ENCODE assay signal across 20 cellular contexts in genomic region chr19:7700128-7700470, GRCh38. TPM values are rescaled to one million over a fixed set of nuclear protein-coding genes. Genes with fewer than 3 reads are reported as not detected.
"Had no signal": no experiment of that assay in that cellular context is flagged by ENCODE, and none has a peak within 500 bp of the region (broad histone marks: within the 10 kb centered on the region; RNA-seq: fewer than 3 reads in every experiment).

No MANE protein-coding gene starts in this region.

- H3K4me1 ChIP-seq: parathyroid adenoma had no signal

- H3K36me3 ChIP-seq: heart left ventricle, WERI-Rb-1 had no signal

- ATAC-seq: heart left ventricle, left cardiac atrium, right cardiac atrium had no signal

- H3K9me3 ChIP-seq: heart left ventricle had no signal

- H3K4me3 Mint-ChIP-seq: activated naive CD8-positive, alpha-beta T cell treated with anti-CD3 and anti-CD28 coated beads, Interleukin-2, amount 10 ng/mL, durations not matched to agents 7 days and 5 days; nephron progenitor cell had no signal

- H3K9me3 Mint-ChIP-seq: activated naive CD8-positive, alpha-beta T cell treated with anti-CD3 and anti-CD28 coated beads, Interleukin-2, amount 10 ng/mL, durations not matched to agents 7 days and 5 days; nephron progenitor cell had no signal

- H3K4me1 Mint-ChIP-seq: nephron progenitor cell had no signal

- DNase-seq: activated CD4-positive, alpha-beta T cell treated with anti-CD3 and anti-CD28 coated beads for 1 hour; activated naive CD8-positive, alpha-beta T cell treated with anti-CD3 and anti-CD28 coated beads, Interleukin-2, amount 10 ng/mL, durations not matched to agents 7 days and 5 days; activated T-cell treated with anti-CD3 and anti-CD28 coated beads, Interleukin-2, amount 50 U/mL, for 1 hour; cerebellar nuclear complex; heart left ventricle; islet precursor cell; left cardiac atrium; mesenchymal stem cell; nephron progenitor cell; WERI-Rb-1 had no signal

- H3K27ac ChIP-seq: coronary artery, heart left ventricle, parathyroid adenoma, WERI-Rb-1 had no signal

- H3K27ac Mint-ChIP-seq: activated naive CD8-positive, alpha-beta T cell treated with anti-CD3 and anti-CD28 coated beads, Interleukin-2, amount 10 ng/mL, durations not matched to agents 7 days and 5 days; nephron progenitor cell had no signal

- H3K36me3 Mint-ChIP-seq: activated naive CD8-positive, alpha-beta T cell treated with anti-CD3 and anti-CD28 coated beads, Interleukin-2, amount 10 ng/mL, durations not matched to agents 7 days and 5 days had no signal

- H3K4me3 ChIP-seq: coronary artery, heart left ventricle had no signal

RNA-seq across cellular contexts. Expression of gene FCER2, which starts 1.8 kb away (rescaled TPM):
- total RNA-seq: epithelial cell of proximal tubule, fibroblast of villous mesenchyme, lower leg skin, myocyte, pulmonary artery endothelial cell, right cardiac atrium, ureter had no signal

RNA-seq across cellular contexts. Expression of gene MCEMP1, which starts 23.2 kb away (rescaled TPM):
- total RNA-seq: activated naive CD8-positive, alpha-beta T cell treated with anti-CD3 and anti-CD28 coated beads, Interleukin-2, amount 10 ng/mL, durations not matched to agents 7 days and 5 days; epithelial cell of proximal tubule; fibroblast of villous mesenchyme; lower leg skin; myocyte; pulmonary artery endothelial cell; skeletal muscle tissue; ureter had no signal

RNA-seq across cellular contexts. Expression of gene RETN, which starts 31.2 kb away (rescaled TPM):
- total RNA-seq: epithelial cell of proximal tubule, fibroblast of villous mesenchyme, lower leg skin, myocyte, pulmonary artery endothelial cell, ureter had no signal

RNA-seq across cellular contexts. Expression of gene CLEC4G, which starts 31.8 kb away (rescaled TPM):
- total RNA-seq: activated naive CD8-positive, alpha-beta T cell treated with anti-CD3 and anti-CD28 coated beads, Interleukin-2, amount 10 ng/mL, durations not matched to agents 7 days and 5 days; epithelial cell of proximal tubule; fibroblast of villous mesenchyme; myocyte; pulmonary artery endothelial cell had no signal
